6 cellular contexts compared by ENCODE assay signal in genomic region chrY:21701951-21702350, GRCh38.
DNase-seq lines count a peak whose midpoint lies in the region; FAIRE-seq lines count a peak whose summit lies in the region.
"Not testable (repeated sequence)": the region's sequence is repeated elsewhere in the genome, so short reads cannot be mapped to it uniquely, and the experiment has no call there.

No MANE protein-coding gene starts in this region.

- H3K79me2 ChIP-seq in ACC112 (ENCODE audit: control insufficient read depth, insufficient read depth, low read length, unreplicated experiment), result not testable (repeated sequence)

- not testable (repeated sequence) for H2AFZ ChIP-seq in ACC112 (ENCODE audit: low read length, unreplicated experiment)

- H3K4me3 ChIP-seq in ACC112 (ENCODE audit: low read depth, low read length); MG63; small intestine (ENCODE audit: low read depth in 1 of 2, low read length in 2 of 2): not testable (repeated sequence)

- peak overlapping the region; percentile 97 for H3K27ac ChIP-seq in ACC112 (ENCODE audit: low read depth, low read length)
- H3K27ac ChIP-seq in small intestine (ENCODE audit: low read depth in 1 of 2, low read length in 1 of 2), result not testable (repeated sequence)

- H3K9me3 ChIP-seq in MG63; small intestine (ENCODE audit: control insufficient read depth, low read depth): not testable (repeated sequence)

- FAIRE-seq in RCC 7860 (lab: Jason Lieb, UNC); small intestine (lab: Jason Lieb, UNC): not testable (repeated sequence)

- H3K4me1 ChIP-seq in ACC112 (ENCODE audit: control insufficient read depth, insufficient read depth, low read length, unreplicated experiment), result peaks cover 30% of the 10 kb centered on the region
- H3K4me1 ChIP-seq in small intestine (ENCODE audit: control insufficient read depth in 2 of 2, insufficient read depth in 1 of 2, low read depth in 1 of 2, low read length in 1 of 2), result not testable (repeated sequence)

- DNase-seq in MG63 (peak; percentile 39), RCC 7860 (ENCODE audit: low spot score) (peak; percentile 73), glomerular visceral epithelial cell (ENCODE audit: extremely low spot score) (peak; percentile 70), renal cortical epithelial cell (ENCODE audit: low read depth) (peak; percentile 65), small intestine (peak; percentile 27)

- H3K36me3 ChIP-seq in ACC112 (ENCODE audit: insufficient read depth, low read length); MG63; small intestine (ENCODE audit: control insufficient read depth in 2 of 2, insufficient read depth in 2 of 2, low read length in 2 of 2): not testable (repeated sequence)

- H3K27me3 ChIP-seq in ACC112 (ENCODE audit: insufficient read depth, low read length); MG63; small intestine (ENCODE audit: control insufficient read depth in 2 of 2, insufficient read depth in 2 of 2, low read length in 2 of 2): not testable (repeated sequence)

- WGBS in small intestine, 3 donors, result 33 to 37% methylated on average over 1 of the region's 1 CpG; no CpG with 5 or more reads in 1 of the 3 donors
